In genomic region chr16:74984670-74985411, GRCh38 we compare ENCODE assay signal across 1 cellular context.
TF ChIP-seq lines count a peak whose summit lies in the region.

Gene WDR59, minus strand, starts transcription at chr16:74985123. Its CDS starts 106 bp downstream, at chr16:74985017.

TF ChIP-seq in HepG2, 621 proteins besides CTCF, POLR2A, EP300 and RAD21 (continued from another document and continues in another):
- TF ChIP-seq CBX1 (IDR thresholded peaks at IDR 0.05; ENCODE audit: low read depth) (no peak), ZNF496 (CRISPR knock-in tag; IDR thresholded peaks at IDR 0.05; ENCODE audit: insufficient replicate concordance) (no peak), RXRB (CRISPR knock-in tag; IDR thresholded peaks at IDR 0.05; ENCODE audit: borderline replicate concordance) (no peak), GPN1 (CRISPR knock-in tag; IDR thresholded peaks at IDR 0.05; ENCODE audit: borderline replicate concordance) (peak; percentile 14), U2AF2 (IDR thresholded peaks at IDR 0.05; ENCODE audit: low read depth, low read length) (no peak), ZFYVE20 (CRISPR knock-in tag; IDR thresholded peaks at IDR 0.05; ENCODE audit: borderline replicate concordance, low read depth) (0 out of 2 replicates have a peak, but pooled peaks have one; percentile 75), MTF1 (CRISPR knock-in tag; IDR thresholded peaks at IDR 0.05) (no peak), TCF7L2 (IDR thresholded peaks at IDR 0.05; ENCODE audit: low read depth, low read length) (no peak), HNRNPK (IDR thresholded peaks at IDR 0.05; ENCODE audit: low read depth, low read length, poor library complexity, severe bottlenecking) (peak; percentile 17), FOXM1 (CRISPR knock-in tag; IDR thresholded peaks at IDR 0.05) (no peak), IRF1 (CRISPR knock-in tag; IDR thresholded peaks at IDR 0.05; ENCODE audit: low read depth) (no peak), KMT2A (CRISPR knock-in tag; IDR thresholded peaks at IDR 0.05) (peak; percentile 90), PCBP1 (IDR thresholded peaks at IDR 0.05; ENCODE audit: borderline replicate concordance, low read depth, low read length) (0 out of 2 replicates have a peak, but pooled peaks have one; percentile 87), FOXA1 (IDR thresholded peaks at IDR 0.05) (no peak), FOXA1 (CRISPR knock-in tag; IDR thresholded peaks at IDR 0.05) (no peak), SOX6 (IDR thresholded peaks at IDR 0.05) (no peak), SOX6 (CRISPR knock-in tag; IDR thresholded peaks at IDR 0.05) (peak; percentile 46; the same call in 1 of the 2 replicates), PHF8 (CRISPR knock-in tag; IDR thresholded peaks at IDR 0.05) (peak; percentile 95), KMT2B (CRISPR knock-in tag; IDR thresholded peaks at IDR 0.05) (peak; percentile 78; the same call in 1 of the 2 replicates), ATF7-NPFF (CRISPR knock-in tag; IDR thresholded peaks at IDR 0.05; ENCODE audit: low read depth) (no peak; the same call in 1 of the 2 replicates), MBNL3 (CRISPR knock-in tag; conservative IDR thresholded peaks at IDR 0.05) (no peak), ZNF329 (CRISPR knock-in tag; IDR thresholded peaks at IDR 0.05; ENCODE audit: low read depth) (peak; percentile 77; the same call in 1 of the 2 replicates), HOXA9 (CRISPR knock-in tag; IDR thresholded peaks at IDR 0.05; ENCODE audit: borderline replicate concordance) (no peak; the same call in 1 of the 2 replicates), RBM22 (optimal IDR thresholded peaks at IDR 0.05; ENCODE audit: low read length) (no peak), LRRFIP1 (CRISPR knock-in tag; conservative IDR thresholded peaks at IDR 0.05) (no peak), ELK4 (CRISPR knock-in tag; IDR thresholded peaks at IDR 0.05; ENCODE audit: borderline replicate concordance) (no peak), CREB3 (CRISPR knock-in tag; IDR thresholded peaks at IDR 0.05) (0 out of 2 replicates have a peak, but pooled peaks have one; percentile 36), MXI1 (IDR thresholded peaks at IDR 0.05; ENCODE audit: borderline replicate concordance, low read depth, low read length) (peak; percentile 97; the same call in 2 of the 3 replicates), ZNF552 (CRISPR knock-in tag; IDR thresholded peaks at IDR 0.05; ENCODE audit: borderline replicate concordance) (no peak), SIN3B (IDR thresholded peaks at IDR 0.05; ENCODE audit: low read length) (no peak), PREB (CRISPR knock-in tag; IDR thresholded peaks at IDR 0.05) (no peak), PAWR (CRISPR knock-in tag; IDR thresholded peaks at IDR 0.05; ENCODE audit: borderline replicate concordance) (no peak), ZNF615 (CRISPR knock-in tag; IDR thresholded peaks at IDR 0.05; ENCODE audit: borderline replicate concordance) (no peak), ZNF720 (CRISPR knock-in tag; IDR thresholded peaks at IDR 0.05) (no peak), ZSCAN30 (CRISPR knock-in tag; IDR thresholded peaks at IDR 0.05) (no peak)
- TF ChIP-seq, protein P1, sequence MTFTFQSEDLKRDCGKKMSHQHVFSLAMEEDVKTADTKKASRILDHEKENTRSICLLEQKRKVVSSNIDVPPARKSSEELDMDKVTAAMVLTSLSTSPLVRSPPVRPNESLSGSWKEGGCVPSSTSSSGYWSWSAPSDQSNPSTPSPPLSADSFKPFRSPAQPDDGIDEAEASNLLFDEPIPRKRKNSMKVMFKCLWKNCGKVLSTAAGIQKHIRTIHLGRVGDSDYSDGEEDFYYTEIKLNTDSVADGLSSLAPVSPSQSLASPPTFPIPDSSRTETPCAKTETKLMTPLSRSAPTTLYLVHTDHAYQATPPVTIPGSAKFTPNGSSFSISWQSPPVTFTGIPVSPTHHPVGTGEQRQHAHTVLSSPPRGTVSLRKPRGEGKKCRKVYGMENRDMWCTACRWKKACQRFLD (CRISPR knock-in tag; IDR thresholded peaks at IDR 0.05; ENCODE audit: borderline replicate concordance) = peak; percentile 34; the same call in 1 of the 2 replicates
- TF ChIP-seq, protein P2, sequence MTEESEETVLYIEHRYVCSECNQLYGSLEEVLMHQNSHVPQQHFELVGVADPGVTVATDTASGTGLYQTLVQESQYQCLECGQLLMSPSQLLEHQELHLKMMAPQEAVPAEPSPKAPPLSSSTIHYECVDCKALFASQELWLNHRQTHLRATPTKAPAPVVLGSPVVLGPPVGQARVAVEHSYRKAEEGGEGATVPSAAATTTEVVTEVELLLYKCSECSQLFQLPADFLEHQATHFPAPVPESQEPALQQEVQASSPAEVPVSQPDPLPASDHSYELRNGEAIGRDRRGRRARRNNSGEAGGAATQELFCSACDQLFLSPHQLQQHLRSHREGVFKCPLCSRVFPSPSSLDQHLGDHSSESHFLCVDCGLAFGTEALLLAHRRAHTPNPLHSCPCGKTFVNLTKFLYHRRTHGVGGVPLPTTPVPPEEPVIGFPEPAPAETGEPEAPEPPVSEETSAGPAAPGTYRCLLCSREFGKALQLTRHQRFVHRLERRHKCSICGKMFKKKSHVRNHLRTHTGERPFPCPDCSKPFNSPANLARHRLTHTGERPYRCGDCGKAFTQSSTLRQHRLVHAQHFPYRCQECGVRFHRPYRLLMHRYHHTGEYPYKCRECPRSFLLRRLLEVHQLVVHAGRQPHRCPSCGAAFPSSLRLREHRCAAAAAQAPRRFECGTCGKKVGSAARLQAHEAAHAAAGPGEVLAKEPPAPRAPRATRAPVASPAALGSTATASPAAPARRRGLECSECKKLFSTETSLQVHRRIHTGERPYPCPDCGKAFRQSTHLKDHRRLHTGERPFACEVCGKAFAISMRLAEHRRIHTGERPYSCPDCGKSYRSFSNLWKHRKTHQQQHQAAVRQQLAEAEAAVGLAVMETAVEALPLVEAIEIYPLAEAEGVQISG (CRISPR knock-in tag; IDR thresholded peaks at IDR 0.05) = peak; percentile 59
- TF ChIP-seq, protein P3, sequence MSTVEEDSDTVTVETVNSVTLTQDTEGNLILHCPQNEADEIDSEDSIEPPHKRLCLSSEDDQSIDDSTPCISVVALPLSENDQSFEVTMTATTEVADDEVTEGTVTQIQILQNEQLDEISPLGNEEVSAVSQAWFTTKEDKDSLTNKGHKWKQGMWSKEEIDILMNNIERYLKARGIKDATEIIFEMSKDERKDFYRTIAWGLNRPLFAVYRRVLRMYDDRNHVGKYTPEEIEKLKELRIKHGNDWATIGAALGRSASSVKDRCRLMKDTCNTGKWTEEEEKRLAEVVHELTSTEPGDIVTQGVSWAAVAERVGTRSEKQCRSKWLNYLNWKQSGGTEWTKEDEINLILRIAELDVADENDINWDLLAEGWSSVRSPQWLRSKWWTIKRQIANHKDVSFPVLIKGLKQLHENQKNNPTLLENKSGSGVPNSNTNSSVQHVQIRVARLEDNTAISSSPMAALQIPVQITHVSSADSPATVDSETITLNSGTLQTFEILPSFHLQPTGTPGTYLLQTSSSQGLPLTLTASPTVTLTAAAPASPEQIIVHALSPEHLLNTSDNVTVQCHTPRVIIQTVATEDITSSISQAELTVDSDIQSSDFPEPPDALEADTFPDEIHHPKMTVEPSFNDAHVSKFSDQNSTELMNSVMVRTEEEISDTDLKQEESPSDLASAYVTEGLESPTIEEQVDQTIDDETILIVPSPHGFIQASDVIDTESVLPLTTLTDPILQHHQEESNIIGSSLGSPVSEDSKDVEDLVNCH (CRISPR knock-in tag; IDR thresholded peaks at IDR 0.05) = peak; percentile 79; the same call in 1 of the 2 replicates
- TF ChIP-seq, protein P4, sequence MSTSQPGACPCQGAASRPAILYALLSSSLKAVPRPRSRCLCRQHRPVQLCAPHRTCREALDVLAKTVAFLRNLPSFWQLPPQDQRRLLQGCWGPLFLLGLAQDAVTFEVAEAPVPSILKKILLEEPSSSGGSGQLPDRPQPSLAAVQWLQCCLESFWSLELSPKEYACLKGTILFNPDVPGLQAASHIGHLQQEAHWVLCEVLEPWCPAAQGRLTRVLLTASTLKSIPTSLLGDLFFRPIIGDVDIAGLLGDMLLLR (CRISPR knock-in tag; IDR thresholded peaks at IDR 0.05) = 0 out of 2 replicates have a peak, but pooled peaks have one; percentile 57
- TF ChIP-seq, protein P5, sequence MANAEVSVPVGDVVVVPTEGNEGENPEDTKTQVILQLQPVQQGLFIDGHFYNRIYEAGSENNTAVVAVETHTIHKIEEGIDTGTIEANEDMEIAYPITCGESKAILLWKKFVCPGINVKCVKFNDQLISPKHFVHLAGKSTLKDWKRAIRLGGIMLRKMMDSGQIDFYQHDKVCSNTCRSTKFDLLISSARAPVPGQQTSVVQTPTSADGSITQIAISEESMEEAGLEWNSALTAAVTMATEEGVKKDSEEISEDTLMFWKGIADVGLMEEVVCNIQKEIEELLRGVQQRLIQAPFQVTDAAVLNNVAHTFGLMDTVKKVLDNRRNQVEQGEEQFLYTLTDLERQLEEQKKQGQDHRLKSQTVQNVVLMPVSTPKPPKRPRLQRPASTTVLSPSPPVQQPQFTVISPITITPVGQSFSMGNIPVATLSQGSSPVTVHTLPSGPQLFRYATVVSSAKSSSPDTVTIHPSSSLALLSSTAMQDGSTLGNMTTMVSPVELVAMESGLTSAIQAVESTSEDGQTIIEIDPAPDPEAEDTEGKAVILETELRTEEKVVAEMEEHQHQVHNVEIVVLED (CRISPR knock-in tag; IDR thresholded peaks at IDR 0.05; ENCODE audit: borderline replicate concordance) = peak; percentile 91
- TF ChIP-seq, protein P6, sequence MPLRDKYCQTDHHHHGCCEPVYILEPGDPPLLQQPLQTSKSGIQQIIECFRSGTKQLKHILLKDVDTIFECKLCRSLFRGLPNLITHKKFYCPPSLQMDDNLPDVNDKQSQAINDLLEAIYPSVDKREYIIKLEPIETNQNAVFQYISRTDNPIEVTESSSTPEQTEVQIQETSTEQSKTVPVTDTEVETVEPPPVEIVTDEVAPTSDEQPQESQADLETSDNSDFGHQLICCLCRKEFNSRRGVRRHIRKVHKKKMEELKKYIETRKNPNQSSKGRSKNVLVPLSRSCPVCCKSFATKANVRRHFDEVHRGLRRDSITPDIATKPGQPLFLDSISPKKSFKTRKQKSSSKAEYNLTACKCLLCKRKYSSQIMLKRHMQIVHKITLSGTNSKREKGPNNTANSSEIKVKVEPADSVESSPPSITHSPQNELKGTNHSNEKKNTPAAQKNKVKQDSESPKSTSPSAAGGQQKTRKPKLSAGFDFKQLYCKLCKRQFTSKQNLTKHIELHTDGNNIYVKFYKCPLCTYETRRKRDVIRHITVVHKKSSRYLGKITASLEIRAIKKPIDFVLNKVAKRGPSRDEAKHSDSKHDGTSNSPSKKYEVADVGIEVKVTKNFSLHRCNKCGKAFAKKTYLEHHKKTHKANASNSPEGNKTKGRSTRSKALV (CRISPR knock-in tag; IDR thresholded peaks at IDR 0.05) = 0 out of 2 replicates have a peak, but pooled peaks have one; percentile 56
- TF ChIP-seq, protein P7, sequence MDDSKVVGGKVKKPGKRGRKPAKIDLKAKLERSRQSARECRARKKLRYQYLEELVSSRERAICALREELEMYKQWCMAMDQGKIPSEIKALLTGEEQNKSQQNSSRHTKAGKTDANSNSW (CRISPR knock-in tag; IDR thresholded peaks at IDR 0.05; ENCODE audit: borderline replicate concordance) = peak; percentile 47; the same call in 1 of the 2 replicates
